Comparison of ENCODE assay signal across 1 cellular context in genomic region chr16:74984670-74985411, GRCh38.
TF ChIP-seq lines count a peak whose summit lies in the region.

TSS of gene WDR59 (minus strand) at chr16:74985123. CDS start at chr16:74985017, 106 bp downstream.

TF ChIP-seq in GM23338, 12 proteins besides CTCF, POLR2A, EP300 and RAD21 (continued from another document):
- TF ChIP-seq REST (IDR thresholded peaks at IDR 0.05; ENCODE audit: unreplicated experiment), result no peak
